In the genomic region with DNA sequence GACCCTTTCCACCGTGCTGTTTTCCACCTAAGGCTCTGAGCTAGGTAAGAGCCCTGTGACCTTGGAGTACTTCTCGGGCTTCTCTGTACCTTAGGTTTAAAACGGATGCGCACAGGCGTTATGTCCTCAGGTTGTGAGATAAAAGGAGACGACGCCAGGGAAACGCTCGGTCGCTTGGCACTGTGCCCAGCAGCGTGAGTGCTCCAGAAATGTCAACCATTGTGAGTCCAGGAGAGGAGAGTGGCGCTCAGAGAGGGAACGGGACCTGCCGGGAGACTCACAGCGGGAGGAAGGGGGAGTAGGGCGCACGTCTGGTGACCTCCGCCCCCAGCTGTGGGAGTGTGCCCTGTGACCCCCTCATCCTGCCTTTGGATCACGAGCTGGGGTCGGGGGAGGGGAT, we compare ENCODE assay signal across 14 cellular contexts. TPM values are rescaled to one million over a fixed set of nuclear protein-coding genes. Genes with fewer than 3 reads are reported as not detected.
DNase-seq lines count a peak whose midpoint lies in the region; ATAC-seq, FAIRE-seq and TF ChIP-seq lines count a peak whose summit lies in the region.
"Had no signal": no experiment of that assay in that cellular context is flagged by ENCODE, and none has a peak within 500 bp of the region (broad histone marks: within the 10 kb centered on the region; RNA-seq: fewer than 3 reads in every experiment).

No MANE protein-coding gene starts in this region.

- no peaks in the 10 kb centered on the region for H4K20me1 ChIP-seq in H1 (replicated peaks in 1 of 2; ENCODE audit: control insufficient read depth in 1 of 2, insufficient read depth in 2 of 2, low read length in 2 of 2)

- no peak overlapping the region for H2BK20ac ChIP-seq in H1 (ENCODE audit: low read length)

- H3K18ac ChIP-seq in H1 (ENCODE audit: extremely low read depth, low read length): no peak overlapping the region

- H3K79me1 ChIP-seq in H1 (ENCODE audit: low read depth, low read length): no peaks in the 10 kb centered on the region

- POLR2A ChIA-PET in H1 (lab: Charles Lee; ENCODE audit: partially characterized antibody): interaction anchor here (0.6 to 1.4 kb wide), 3 partner anchors 28 to 34 kb away, joined by 3 to 4 read pairs (median 3); partner anchors contain the start of gene SCRT2

- H3K4me1 ChIP-seq in ES-I3 (ENCODE audit: insufficient read depth, low read length): no peaks in the 10 kb centered on the region
- H3K4me1 ChIP-seq in H1 (replicated peaks in 1 of 4; ENCODE audit: control insufficient read depth in 3 of 4, insufficient read depth in 4 of 4, low read length in 3 of 4): peaks cover 0 to 8% (median 2%) of the 10 kb centered on the region in 4 experiments; a peak in 1 of 7 replicates

- H3K23me2 ChIP-seq in H1 (ENCODE audit: low read depth, low read length): peaks cover 2% of the 10 kb centered on the region; the same call in 1 of the 2 replicates

- 72% methylated on average over 17 of the region's 20 CpGs; no CpG with 5 or more reads in 1 of the 2 experiments for WGBS in H1 (ENCODE audit: extremely low coverage in 1 of 2, insufficient coverage in 1 of 2, insufficient read length in 1 of 2, insufficient replicate concordance in 2 of 2, low coverage in 1 of 2, low lambda C conversion rate in 2 of 2, missing lambda C conversion rate in 1 of 2), 2 experiments

- no peak overlapping the region; the same call in 1 of the 2 replicates for H2BK12ac ChIP-seq in H1 (ENCODE audit: low read depth, low read length)

- no peak overlapping the region for H4K5ac ChIP-seq in H1 (ENCODE audit: insufficient read length, low read depth, low read length)

- peaks cover 10% of the 10 kb centered on the region for H3K4me1 Mint-ChIP-seq in neural crest cell

- no peak overlapping the region for H4K91ac ChIP-seq in H1 (replicated peaks; ENCODE audit: insufficient read length, low read length)

- no peak overlapping the region for H3K27ac Mint-ChIP-seq in neural crest cell (ENCODE audit: unreplicated experiment)
- H3K27ac Mint-ChIP-seq: T-helper 17 cell had no signal

- TF ChIP-seq CTCF in H1 (IDR thresholded peaks at IDR 0.05; ENCODE audit: control extremely low read depth in 1 of 3, insufficient read depth in 1 of 3, low read depth in 1 of 3, low read length in 3 of 3) (no peak), neural crest cell (conservative IDR thresholded peaks at IDR 0.05) (no peak)

- no peak overlapping the region for H3K56ac ChIP-seq in H1 (replicated peaks; ENCODE audit: insufficient read length, low read depth, low read length)

- FAIRE-seq in H1 (lab: Jason Lieb, UNC): no peak
- FAIRE-seq: colon, pancreas had no signal

- peak overlapping the region; percentile 83 for H3K4me3 Mint-ChIP-seq in neural crest cell
- H3K4me3 Mint-ChIP-seq: T-helper 17 cell had no signal

- DNase-seq in NCI-H2227 (lab: John Stamatoyannopoulos, UW; ENCODE audit: unreplicated experiment) (peak; percentile 73), H1 (ENCODE audit: low read depth in 1 of 2, low spot score in 2 of 2) (no peak), neural crest cell (ENCODE audit: low read depth, low spot score) (no peak), HuH-7 (ENCODE audit: low spot score) (no peak)
- DNase-seq: activated T-cell treated with anti-CD3 and anti-CD28 coated beads for 4 hours, GDM1, MV-4-11, T-helper 17 cell had no signal

- H3K27me3 ChIP-seq in H1 (replicated peaks in 1 of 4; ENCODE audit: control insufficient read depth in 3 of 4, extremely low read depth in 1 of 4, insufficient read depth in 3 of 4, low read length in 3 of 4): peaks cover 1 to 13% (median 11%) of the 10 kb centered on the region in 4 experiments

- H3K27me3 Mint-ChIP-seq in neural crest cell (ENCODE audit: low read depth): peaks cover 41% of the 10 kb centered on the region

- H3K4ac ChIP-seq in H1 (replicated peaks; ENCODE audit: insufficient read length, low read depth, low read length): no peak overlapping the region

- TF ChIP-seq RAD21 in H1 (IDR thresholded peaks at IDR 0.05 in 1 of 2, conservative IDR thresholded peaks at IDR 0.05 in 1 of 2; ENCODE audit: low read depth in 2 of 2, low read length in 2 of 2): no peak

- H3K4me3 ChIP-seq in H1 (ENCODE audit: extremely low read depth in 1 of 4, insufficient read depth in 2 of 4, low read depth in 3 of 4, low read length in 4 of 4): peak overlapping the region; percentile 20 to 75 (median 26); a peak in 6 of 8 replicates

- TF ChIP-seq EP300 in H1 (IDR thresholded peaks at IDR 0.05; ENCODE audit: borderline replicate concordance in 1 of 2, low read depth in 2 of 2, low read length in 2 of 2): no peak

- H3K4me2 ChIP-seq in H1 (ENCODE audit: insufficient read depth in 1 of 2, low read depth in 2 of 2, low read length in 2 of 2): peak overlapping the region; percentile 63 to 65

- H3K27ac ChIP-seq in H1 (ENCODE audit: low read depth, low read length): no peak overlapping the region
- H3K27ac ChIP-seq: pancreas had no signal

- no peak overlapping the region; the same call in 1 of the 2 replicates for H4K8ac ChIP-seq in H1 (ENCODE audit: extremely low read depth, insufficient read depth, low read length)

- CTCF ChIA-PET in H1 (lab: Charles Lee; ENCODE audit: partially characterized antibody): interaction anchor here (0.7 to 1.8 kb wide), 5 partner anchors 9 to 64 kb away, joined by 3 to 8 read pairs (median 6); no protein-coding TSS in a partner anchor

- no peak overlapping the region for H3K14ac ChIP-seq in H1 (ENCODE audit: insufficient read length)

- H3K36me3 ChIP-seq in ES-I3 (ENCODE audit: insufficient read depth, low read length): no peaks in the 10 kb centered on the region
- H3K36me3 ChIP-seq in H1 (ENCODE audit: control insufficient read depth in 2 of 4, insufficient read depth in 4 of 4, low read length in 3 of 4): no peaks in the 10 kb centered on the region
- H3K36me3 ChIP-seq: pancreas had no signal

- ATAC-seq in HG02884 (IDR thresholded peaks at IDR 0.05; ENCODE audit: unreplicated experiment): no peak
- no peak for ATAC-seq in GM18505 (IDR thresholded peaks at IDR 0.05; ENCODE audit: unreplicated experiment)
- no peak for ATAC-seq in HG02798 (IDR thresholded peaks at IDR 0.05; ENCODE audit: poor library complexity, unreplicated experiment)
- ATAC-seq: T-helper 17 cell had no signal

- no peak overlapping the region for H2BK120ac ChIP-seq in H1 (replicated peaks; ENCODE audit: low read depth, low read length)

- TF ChIP-seq POLR2A in H1 (IDR thresholded peaks at IDR 0.05; ENCODE audit: control extremely low read depth in 1 of 2, low read depth in 2 of 2, low read length in 2 of 2): no peak
- TF ChIP-seq POLR2A in GM18505 (IDR thresholded peaks at IDR 0.05; ENCODE audit: borderline replicate concordance, extremely low read depth, insufficient read depth, insufficient read length): no peak

- no peak overlapping the region for H2BK5ac ChIP-seq in H1 (ENCODE audit: low read depth, low read length)

- H3K23ac ChIP-seq in H1 (ENCODE audit: insufficient read length): no peak overlapping the region

- no peaks in the 10 kb centered on the region for H3K36me3 Mint-ChIP-seq in neural crest cell (ENCODE audit: low read depth)

- no peak overlapping the region for H2AFZ ChIP-seq in H1 (ENCODE audit: low read length)

- H2AK5ac ChIP-seq in H1 (ENCODE audit: low read depth, low read length): no peak overlapping the region

- H3K79me2 ChIP-seq in H1 (ENCODE audit: control insufficient read depth in 1 of 2, insufficient read depth in 2 of 2, low read length in 2 of 2): no peaks in the 10 kb centered on the region

- H3K9ac ChIP-seq in ES-I3 (ENCODE audit: low read depth, low read length) (peak overlapping the region; percentile 44; the same call in 1 of the 2 replicates), H1 (replicated peaks in 1 of 4; ENCODE audit: extremely low read depth in 1 of 4, low read depth in 3 of 4, low read length in 3 of 4) (no peak overlapping the region)

- no peak overlapping the region for H2BK15ac ChIP-seq in H1 (ENCODE audit: low read length)

- peaks cover 7% of the 10 kb centered on the region for H3K9me3 ChIP-seq in ES-I3 (ENCODE audit: control insufficient read depth, insufficient read depth, low read length)
- peaks cover 8 to 14% of the 10 kb centered on the region in 2 experiments; a peak in 2 of 4 replicates for H3K9me3 ChIP-seq in H1 (ENCODE audit: insufficient read depth in 2 of 2, low read depth in 1 of 2, low read length in 1 of 2)
- H3K9me3 ChIP-seq: pancreas had no signal

- H3K9me3 Mint-ChIP-seq in neural crest cell: peaks cover 3% of the 10 kb centered on the region

RNA-seq across cellular contexts. Expression of gene SCRT2, which starts 33.8 kb away (rescaled TPM):
- 0.27 and 0.34 TPM in 2 replicates for total RNA-seq in H1 (2021; fragmentation: NEBNext Ultra II Directional; extraction: Animal tissue kit (Norgen Biotek cat#: 25700))
- 0.12 and 0.14 TPM in 2 replicates for polyA plus RNA-seq in H1 (2011; rRNA removed)
- 0.05 TPM for polyA plus RNA-seq in H1 (2011; cell fraction: cytosol; rRNA removed)
- 0.57 TPM for polyA plus RNA-seq in H1 (2011; cell fraction: nucleus; rRNA removed)
- polyA plus RNA-seq in H1 (2012, experiment 1 of 2): 0.21 to 0.36 TPM (median 0.32 TPM) in 4 replicates
- 0.25 TPM for polyA plus RNA-seq in H1 (2012, experiment 2 of 2)
- 0.59 TPM for polyA plus RNA-seq in H1 (2013, experiment 1 of 2)
- polyA plus RNA-seq in H1 (2013, experiment 2 of 2): 0.55 TPM
- 0.05 and 0.06 TPM in 2 replicates for polyA minus RNA-seq in H1 (2011; rRNA and poly(A)+ RNA removed)
- 0.44 TPM for polyA minus RNA-seq in H1 (2011; cell fraction: cytosol; rRNA and poly(A)+ RNA removed)
- 0.30 TPM for polyA minus RNA-seq in H1 (2011; cell fraction: nucleus; rRNA and poly(A)+ RNA removed)
- 3.7 and 4.1 TPM in 2 replicates for total RNA-seq in neural crest cell
- total RNA-seq: T-helper 17 cell had no signal

RNA-seq across cellular contexts. Expression of gene SRXN1, which starts 56.4 kb away (rescaled TPM):
- total RNA-seq in H1 (2021; fragmentation: NEBNext Ultra II Directional; extraction: Animal tissue kit (Norgen Biotek cat#: 25700)): 15.8 and 16.7 TPM in 2 replicates
- 12.2 and 12.7 TPM in 2 replicates for polyA plus RNA-seq in H1 (2011; rRNA removed)
- polyA plus RNA-seq in H1 (2011; cell fraction: cytosol; rRNA removed): 15.8 TPM
- 7.5 TPM for polyA plus RNA-seq in H1 (2011; cell fraction: nucleus; rRNA removed)
- polyA plus RNA-seq in H1 (2012, experiment 1 of 2): 15.0 to 16.5 TPM (median 15.5 TPM) in 4 replicates
- polyA plus RNA-seq in H1 (2012, experiment 2 of 2): 5.7 TPM
- polyA plus RNA-seq in H1 (2013, experiment 1 of 2): 13.5 TPM
- 13.9 TPM for polyA plus RNA-seq in H1 (2013, experiment 2 of 2)
- 14.4 and 15.9 TPM in 2 replicates for polyA minus RNA-seq in H1 (2011; rRNA and poly(A)+ RNA removed)
- 5.9 TPM for polyA minus RNA-seq in H1 (2011; cell fraction: cytosol; rRNA and poly(A)+ RNA removed)
- 7.6 TPM for polyA minus RNA-seq in H1 (2011; cell fraction: nucleus; rRNA and poly(A)+ RNA removed)
- total RNA-seq in neural crest cell: 10.7 and 12.6 TPM in 2 replicates

RNA-seq across cellular contexts. Expression of gene SLC52A3, which starts 58.9 kb away (rescaled TPM):
- 3.9 and 4.2 TPM in 2 replicates for total RNA-seq in H1 (2021; fragmentation: NEBNext Ultra II Directional; extraction: Animal tissue kit (Norgen Biotek cat#: 25700))
- polyA plus RNA-seq in H1 (2011; rRNA removed): 2.3 and 4.2 TPM in 2 replicates
- polyA plus RNA-seq in H1 (2011; cell fraction: cytosol; rRNA removed): 1.8 TPM
- polyA plus RNA-seq in H1 (2011; cell fraction: nucleus; rRNA removed): 3.1 TPM
- polyA plus RNA-seq in H1 (2012, experiment 1 of 2): 1.6 to 2.4 TPM (median 2.0 TPM) in 4 replicates
- polyA plus RNA-seq in H1 (2012, experiment 2 of 2): 2.2 TPM
- 4.1 TPM for polyA plus RNA-seq in H1 (2013, experiment 1 of 2)
- 4.2 TPM for polyA plus RNA-seq in H1 (2013, experiment 2 of 2)
- 2.0 and 2.7 TPM in 2 replicates for polyA minus RNA-seq in H1 (2011; rRNA and poly(A)+ RNA removed)
- 2.1 TPM for polyA minus RNA-seq in H1 (2011; cell fraction: cytosol; rRNA and poly(A)+ RNA removed)
- polyA minus RNA-seq in H1 (2011; cell fraction: nucleus; rRNA and poly(A)+ RNA removed): 2.5 TPM
- not detected in 2 replicates for total RNA-seq in neural crest cell
- total RNA-seq: T-helper 17 cell had no signal
